In the genomic region with DNA sequence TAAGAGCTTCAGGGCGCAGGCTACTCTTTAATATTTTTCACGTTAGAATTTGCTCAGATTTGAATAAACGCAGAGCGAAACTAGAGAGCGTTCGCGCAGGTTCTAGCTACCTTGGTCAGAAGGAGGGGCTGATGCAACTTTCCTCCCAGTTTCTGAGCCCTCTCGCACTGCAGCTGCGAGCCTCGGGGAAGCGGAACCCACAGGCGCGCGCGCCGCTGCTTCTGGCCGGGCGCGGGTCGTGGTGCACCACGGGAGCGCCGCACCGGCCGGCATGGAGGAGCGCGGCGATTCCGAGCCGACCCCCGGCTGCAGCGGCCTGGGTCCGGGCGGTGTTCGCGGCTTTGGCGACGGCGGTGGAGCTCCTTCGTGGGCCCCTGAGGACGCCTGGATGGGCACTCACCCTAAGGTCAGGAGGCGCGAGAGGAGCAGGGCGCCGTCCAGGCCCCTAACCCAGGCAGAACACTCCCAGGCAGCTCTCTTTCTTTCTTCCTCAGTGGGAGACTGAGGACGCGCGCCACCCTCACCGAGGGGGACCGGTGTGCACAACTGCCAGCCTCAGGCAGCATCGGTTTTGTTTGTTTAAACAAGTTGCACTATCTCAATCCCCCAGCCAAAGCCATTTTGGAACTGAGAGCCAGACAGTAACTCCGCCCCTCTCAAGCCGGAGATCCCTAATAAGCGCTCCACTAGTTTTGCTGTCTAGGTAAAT, we compare ENCODE assay signal across 8 cellular contexts. TPM values are rescaled to one million over a fixed set of nuclear protein-coding genes. Genes with fewer than 3 reads are reported as not detected.
DNase-seq lines count a peak whose midpoint lies in the region; FAIRE-seq and TF ChIP-seq lines count a peak whose summit lies in the region.

A gene (plus strand): TSS at position 246 of the 709 bp plus-strand sequence. CDS start 26 bp downstream, at position 272.

- H4K20me1 ChIP-seq in Loucy (ENCODE audit: insufficient read depth, low read length, poor library complexity, severe bottlenecking) (no peaks in the 10 kb centered on the region), osteoblast (ENCODE audit: insufficient read depth, low read length) (no peaks in the 10 kb centered on the region)

- FAIRE-seq in H54 (lab: Jason Lieb, UNC): peak; percentile 85

- peak; percentile 61 for DNase-seq in H54 (ENCODE audit: insufficient read length, low spot score)
- DNase-seq in SJSA1 (ENCODE audit: low read depth in 1 of 2, low spot score in 2 of 2): peak; percentile 78 to 86
- DNase-seq in activated naive CD4-positive, alpha-beta T cell (lab: John Stamatoyannopoulos, UW): peak; percentile 42 to 71 (median 56)
- peak; percentile 78 for DNase-seq in germinal center (ENCODE audit: low spot score)
- peak; percentile 93 for DNase-seq in osteoblast (ENCODE audit: insufficient read length, low spot score, missing footprints)

- H3K4me1 ChIP-seq in ES-I3 (ENCODE audit: insufficient read depth, low read length) (peaks cover 40% of the 10 kb centered on the region), Loucy (ENCODE audit: insufficient read depth, low read length, poor library complexity, severe bottlenecking) (peaks cover 27% of the 10 kb centered on the region), SJSA1 (replicated peaks) (peaks cover 50% of the 10 kb centered on the region), osteoblast (ENCODE audit: insufficient read depth, low read length) (peaks cover 26% of the 10 kb centered on the region), thymus (ENCODE audit: control insufficient read depth, insufficient read depth, low read length) (peaks cover 9% of the 10 kb centered on the region)

- H3K4me3 ChIP-seq in Loucy (ENCODE audit: low read length, poor library complexity, severe bottlenecking) (peak within 1 kb of the TSS; percentile 93), SJSA1 (peak within 1 kb of the TSS; percentile 67), osteoblast (ENCODE audit: insufficient read depth, low read length) (peak within 1 kb of the TSS; percentile 92), thymus (ENCODE audit: low read length) (peak within 1 kb of the TSS; percentile 77)

- H3K9me3 ChIP-seq in ES-I3 (ENCODE audit: control insufficient read depth, insufficient read depth, low read length) (no peaks in the 10 kb centered on the region; the same call in 1 of the 2 replicates), Loucy (ENCODE audit: insufficient read depth, low read depth, low read length) (no peaks in the 10 kb centered on the region), SJSA1 (replicated peaks) (no peaks in the 10 kb centered on the region), osteoblast (ENCODE audit: low read depth, low read length) (no peaks in the 10 kb centered on the region), thymus (ENCODE audit: control insufficient read depth) (no peaks in the 10 kb centered on the region)

- H3K27me3 ChIP-seq in Loucy (ENCODE audit: insufficient read depth, low read length, poor library complexity, severe bottlenecking): no peaks in the 10 kb centered on the region
- H3K27me3 ChIP-seq in SJSA1 (replicated peaks): no peaks in the 10 kb centered on the region
- peaks cover 4% of the 10 kb centered on the region for H3K27me3 ChIP-seq in osteoblast (ENCODE audit: insufficient read depth, low read length)
- H3K27me3 ChIP-seq in thymus (ENCODE audit: control insufficient read depth, insufficient read depth): no peaks in the 10 kb centered on the region

- H3K9ac ChIP-seq in ES-I3 (ENCODE audit: low read depth, low read length) (peak within 1 kb of the TSS; percentile 80), Loucy (ENCODE audit: low read depth, low read length, poor library complexity, severe bottlenecking) (peak within 1 kb of the TSS; percentile 83)

- under 1% methylated on average over 54 of the region's 54 CpGs for WGBS in thymus

- H3K9me2 ChIP-seq in Loucy (replicated peaks; ENCODE audit: low read depth, low read length): no peaks in the 10 kb centered on the region

- H3K27ac ChIP-seq in SJSA1 (peak within 1 kb of the TSS; percentile 70), osteoblast (ENCODE audit: low read depth, low read length) (peak within 1 kb of the TSS; percentile 84), thymus (ENCODE audit: low read depth) (peak within 1 kb of the TSS; percentile 75)

- peak; percentile 93 for TF ChIP-seq POLR2A in H54 (IDR thresholded peaks at IDR 0.05; ENCODE audit: low read depth, low read length)

- no peaks in the 10 kb centered on the region for H3K36me3 ChIP-seq in ES-I3 (ENCODE audit: insufficient read depth, low read length)
- no peaks in the 10 kb centered on the region for H3K36me3 ChIP-seq in Loucy (ENCODE audit: insufficient read depth, low read length)
- peaks cover 18% of the 10 kb centered on the region for H3K36me3 ChIP-seq in SJSA1
- H3K36me3 ChIP-seq in osteoblast (ENCODE audit: insufficient read depth, low read length): no peaks in the 10 kb centered on the region
- no peaks in the 10 kb centered on the region for H3K36me3 ChIP-seq in thymus (ENCODE audit: control insufficient read depth, insufficient read depth)

- peak within 1 kb of the TSS; percentile 98 for H2AFZ ChIP-seq in Loucy (ENCODE audit: low read length)
- peak within 1 kb of the TSS; percentile 97 for H2AFZ ChIP-seq in osteoblast (ENCODE audit: low read length)

- peak within 1 kb of the TSS; percentile 85 for H3K4me2 ChIP-seq in Loucy (ENCODE audit: low read depth, low read length, poor library complexity, severe bottlenecking)
- H3K4me2 ChIP-seq in osteoblast (ENCODE audit: insufficient read depth, low read length): peak within 1 kb of the TSS; percentile 88

- H3F3A ChIP-seq in Loucy (ENCODE audit: low read depth): no peaks in the 10 kb centered on the region

- no peak for TF ChIP-seq CTCF in Loucy (conservative IDR thresholded peaks at IDR 0.05; ENCODE audit: low read length)
- TF ChIP-seq CTCF in osteoblast (IDR thresholded peaks at IDR 0.05; ENCODE audit: extremely low read depth, low read depth, low read length): no peak

- H3K79me2 ChIP-seq in Loucy (ENCODE audit: insufficient read depth, low read length) (peaks cover 25% of the 10 kb centered on the region), osteoblast (ENCODE audit: insufficient read depth, low read length) (peaks cover 36% of the 10 kb centered on the region)

RNA-seq across cellular contexts. Expression of the gene that starts here (rescaled TPM):
- total RNA-seq in SJSA1 (2014; rRNA removed; shearing (Covaris generic)): 123 and 129 TPM in 2 replicates
- 51.8 and 57.2 TPM in 2 replicates for total RNA-seq in osteoblast
- 30.1 TPM for polyA plus RNA-seq in thymus

Comparison
In these comparisons a context has a peak if more than half of its experiments do, and no peak if none do; other contexts are left out.
1. Peak in every context shown above with its lines: DNase-seq, H3K4me3 ChIP-seq and H3K27ac ChIP-seq.